19 cellular contexts compared by ENCODE assay signal in genomic region chr5:127369772-127370171, GRCh38.
DNase-seq lines count a peak whose midpoint lies in the region; ATAC-seq, FAIRE-seq and TF ChIP-seq lines count a peak whose summit lies in the region.
"Had no signal": no experiment of that assay in that cellular context is flagged by ENCODE, and none has a peak within 500 bp of the region (broad histone marks: within the 10 kb centered on the region; RNA-seq: fewer than 3 reads in every experiment).

No MANE protein-coding gene starts in this region.

- TF ChIP-seq CTCF in psoas muscle (IDR thresholded peaks at IDR 0.05): no peak

- H3K4me3 ChIP-seq in SJCRH30 (no peak overlapping the region), psoas muscle (no peak overlapping the region)

- peak; percentile 7 to 54 (median 19) for DNase-seq in NCI-H1417 (lab: John Stamatoyannopoulos, UW)
- no peak for DNase-seq in NCI-H1417 treated with DMSO at 0.1 percent for 48 hours (lab: John Stamatoyannopoulos, UW)
- DNase-seq in LHCN-M2 (ENCODE audit: low read depth): peak; percentile 100
- peak; percentile 100 for DNase-seq in SJCRH30
- DNase-seq in psoas muscle: peak; percentile 47 to 53
- DNase-seq in DMS79 (lab: John Stamatoyannopoulos, UW): no peak
- no peak for DNase-seq in urothelium cell line (ENCODE audit: low spot score)
- DNase-seq: 8988T, C1 segment of cervical spinal cord, IMR-90, Kasumi-1, NCI-H146, NCI-H2081 treated with DMSO at 0.1 percent for 48 hours, NCI-H526 treated with DMSO at 0.1 percent for 48 hours, SIG-M5 had no signal

- no peaks in the 10 kb centered on the region for H3K27me3 ChIP-seq in SJCRH30
- H3K27me3 ChIP-seq in psoas muscle (ENCODE audit: insufficient read depth in 3 of 3, low read length in 2 of 3): no peaks in the 10 kb centered on the region

- H3K4me1 ChIP-seq in SJCRH30 (peaks cover 56% of the 10 kb centered on the region), psoas muscle (peaks cover 8% of the 10 kb centered on the region)

- H3K36me3 ChIP-seq in SJCRH30 (peaks cover 18% of the 10 kb centered on the region), psoas muscle (ENCODE audit: insufficient read depth in 1 of 2, low read depth in 1 of 2) (no peaks in the 10 kb centered on the region)

- H3K27ac ChIP-seq in SJCRH30: peak overlapping the region; percentile 86
- H3K27ac ChIP-seq in psoas muscle: peak overlapping the region; percentile 63

- H3K9me3 ChIP-seq in SJCRH30 (replicated peaks) (no peaks in the 10 kb centered on the region), psoas muscle (no peaks in the 10 kb centered on the region)

- no peak for FAIRE-seq in urothelium cell line (lab: Jason Lieb, UNC)
- FAIRE-seq: G401.6, GM12892 had no signal

- WGBS in psoas muscle, 3 donors: 22 to 38% (median 29%) methylated on average over 4 of the region's 4 CpGs

- intact Hi-C loops in psoas muscle (cut with DNase I): no loop called here

- ATAC-seq in psoas muscle (peak; percentile 94 to 99 (median 98)), GM19397 (IDR thresholded peaks at IDR 0.05; ENCODE audit: unreplicated experiment) (no peak)
- ATAC-seq: Panc1 had no signal

Comparison
In these comparisons a context has a peak if more than half of its experiments do, and no peak if none do; other contexts are left out.
1. DNase-seq: peak in NCI-H1417 (3 of 3), LHCN-M2 (single experiment), SJCRH30 (2 of 2) and psoas muscle (2 of 2); none in NCI-H1417 treated with DMSO at 0.1 percent for 48 hours (single experiment), DMS79 (single experiment) and urothelium cell line (single experiment).